ENCODE assay signal across 32 cellular contexts in genomic region chr2:173667014-173667413, GRCh38.
DNase-seq lines count a peak whose midpoint lies in the region; ATAC-seq, FAIRE-seq and TF ChIP-seq lines count a peak whose summit lies in the region.
"Had no signal": no experiment of that assay in that cellular context is flagged by ENCODE, and none has a peak within 500 bp of the region (broad histone marks: within the 10 kb centered on the region; RNA-seq: fewer than 3 reads in every experiment).

No MANE protein-coding gene starts in this region.

- intact Hi-C loops in activated CD4-positive, alpha-beta T cell treated with anti-CD3 and anti-CD28 coated beads for 36 hours (cut with DNase I, micrococcal nuclease), result no loop called here

- H3K9me3 ChIP-seq in hepatocyte (ENCODE audit: low read depth), result no peaks in the 10 kb centered on the region
- H3K9me3 ChIP-seq: psoas muscle, stomach, tibial artery had no signal

- H3K36me3 ChIP-seq in hepatocyte (replicated peaks; ENCODE audit: insufficient read depth, low read depth), result no peaks in the 10 kb centered on the region
- H3K36me3 ChIP-seq: stomach, tibial artery had no signal

- no peak overlapping the region for H3K4me2 ChIP-seq in hepatocyte
- H3K4me2 ChIP-seq: PC-9 had no signal

- no peak overlapping the region for H3K4me3 ChIP-seq in choroid plexus epithelial cell (ENCODE audit: low read depth, low read length)
- H3K4me3 ChIP-seq in hepatocyte, result no peak overlapping the region
- H3K4me3 ChIP-seq: PC-9, psoas muscle, stomach, tibial artery had no signal

- DNase-seq in NCI-H2227 treated with DMSO at 0.1 percent for 48 hours (lab: John Stamatoyannopoulos, UW), result peak; percentile 15
- no peak for DNase-seq in NCI-H2227 (lab: John Stamatoyannopoulos, UW; ENCODE audit: unreplicated experiment)
- DNase-seq in choroid plexus epithelial cell (ENCODE audit: low read depth), result peak; percentile 12
- DNase-seq in hepatocyte (ENCODE audit: low spot score), result peak; percentile 15
- DNase-seq in activated CD4-positive, alpha-beta T cell treated with anti-CD3 and anti-CD28 coated beads for 36 hours, result no peak
- no peak for DNase-seq in epidermal melanocyte (ENCODE audit: insufficient read length, low spot score)
- DNase-seq in frontal cortex (ENCODE audit: low spot score in 2 of 2), result no peak
- DNase-seq in naive thymus-derived CD8-positive, alpha-beta T cell, result no peak
- DNase-seq: 8988T; activated CD4-positive, alpha-beta T cell treated with anti-CD3 and anti-CD28 coated beads, Interleukin-2, amount 50 U/mL, for 48 hours; activated naive CD4-positive, alpha-beta T cell treated with Interleukin-2 at 50 U/mL for 16 hours; CD4-positive, CD25-positive, alpha-beta regulatory T cell; central memory CD4-positive, alpha-beta T cell; effector memory CD8-positive, alpha-beta T cell; glutamatergic neuron; GOT3; left ventricle myocardium superior; NCI-H1048; NCI-H2107; NK-92 treated with Interleukin-12 subunit alpha and Interleukin-12 subunit beta, amount 100 ng/mL, for 24 hours; nucleus accumbens; PC-9; psoas muscle; SHP77; stimulated activated CD4-positive, alpha-beta T cell treated with anti-CD3 and anti-CD28 coated beads, Interleukin-12 subunit alpha, Interleukin-12 subunit beta, amount 100 ng/mL, for 4 hours; stimulated activated CD4-positive, alpha-beta T cell treated with anti-CD3 and anti-CD28 coated beads, Interleukin-2, amount 100 ng/mL, for 48 hours; stomach; T-helper 17 cell; tibial artery had no signal

- no peaks in the 10 kb centered on the region for H3K4me1 ChIP-seq in hepatocyte (ENCODE audit: insufficient read depth)
- H3K4me1 ChIP-seq: psoas muscle, stomach, tibial artery had no signal

- no peaks in the 10 kb centered on the region for H3K9me2 ChIP-seq in hepatocyte (replicated peaks; ENCODE audit: insufficient read depth)

- no peak overlapping the region for H3K27ac Mint-ChIP-seq in activated CD4-positive, alpha-beta T cell treated with anti-CD3 and anti-CD28 coated beads for 36 hours
- H3K27ac Mint-ChIP-seq in naive thymus-derived CD8-positive, alpha-beta T cell, result no peak overlapping the region
- H3K27ac Mint-ChIP-seq: CD4-positive, CD25-positive, alpha-beta regulatory T cell; effector memory CD8-positive, alpha-beta T cell; T-helper 17 cell had no signal

- H3K36me3 Mint-ChIP-seq in activated CD4-positive, alpha-beta T cell treated with anti-CD3 and anti-CD28 coated beads for 36 hours (ENCODE audit: low read depth), result no peaks in the 10 kb centered on the region
- H3K36me3 Mint-ChIP-seq in naive thymus-derived CD8-positive, alpha-beta T cell, result no peaks in the 10 kb centered on the region
- H3K36me3 Mint-ChIP-seq: CD4-positive, CD25-positive, alpha-beta regulatory T cell had no signal

- H3K79me2 ChIP-seq in hepatocyte, result no peaks in the 10 kb centered on the region

- H3K9me3 Mint-ChIP-seq in activated CD4-positive, alpha-beta T cell treated with anti-CD3 and anti-CD28 coated beads for 36 hours (ENCODE audit: low read depth), result no peaks in the 10 kb centered on the region
- H3K9me3 Mint-ChIP-seq in naive thymus-derived CD8-positive, alpha-beta T cell, result peaks cover 0 to 2% (median 0%) of the 10 kb centered on the region in 9 donors
- H3K9me3 Mint-ChIP-seq: effector memory CD8-positive, alpha-beta T cell had no signal

- no peak overlapping the region for H3K4me3 Mint-ChIP-seq in activated CD4-positive, alpha-beta T cell treated with anti-CD3 and anti-CD28 coated beads for 36 hours
- no peak overlapping the region for H3K4me3 Mint-ChIP-seq in naive thymus-derived CD8-positive, alpha-beta T cell
- H3K4me3 Mint-ChIP-seq: CD4-positive, CD25-positive, alpha-beta regulatory T cell; effector memory CD8-positive, alpha-beta T cell; T-helper 17 cell had no signal

- no peaks in the 10 kb centered on the region for H3K4me1 Mint-ChIP-seq in activated CD4-positive, alpha-beta T cell treated with anti-CD3 and anti-CD28 coated beads for 36 hours
- H3K4me1 Mint-ChIP-seq in naive thymus-derived CD8-positive, alpha-beta T cell, result peaks cover 0 to 2% (median 0%) of the 10 kb centered on the region in 4 donors
- H3K4me1 Mint-ChIP-seq: CD4-positive, CD25-positive, alpha-beta regulatory T cell had no signal

- H3K27me3 Mint-ChIP-seq in activated CD4-positive, alpha-beta T cell treated with anti-CD3 and anti-CD28 coated beads for 36 hours, result peaks cover 22% of the 10 kb centered on the region
- H3K27me3 Mint-ChIP-seq in naive thymus-derived CD8-positive, alpha-beta T cell, result peaks cover 8 to 26% (median 11%) of the 10 kb centered on the region in 5 donors

- H4K20me1 ChIP-seq in hepatocyte (ENCODE audit: insufficient read depth, poor library complexity, severe bottlenecking), result no peaks in the 10 kb centered on the region

- TF ChIP-seq CTCF in choroid plexus epithelial cell (conservative IDR thresholded peaks at IDR 0.05; ENCODE audit: low read depth, low read length) (no peak), hepatocyte (IDR thresholded peaks at IDR 0.05; ENCODE audit: poor library complexity) (no peak)

- no peaks in the 10 kb centered on the region for H3K27me3 ChIP-seq in hepatocyte
- H3K27me3 ChIP-seq: stomach, tibial artery had no signal

- no peak overlapping the region for H2AFZ ChIP-seq in hepatocyte
- H2AFZ ChIP-seq: PC-9 had no signal

- ATAC-seq in activated CD4-positive, alpha-beta T cell treated with anti-CD3 and anti-CD28 coated beads for 36 hours, result no peak
- ATAC-seq in naive thymus-derived CD8-positive, alpha-beta T cell, result no peak
- ATAC-seq: activated CD4-positive, CD25-positive, alpha-beta regulatory T cell treated with anti-CD3 and anti-CD28 coated beads, Interleukin-2, amount 50 U/mL, for 24 hours; effector memory CD8-positive, alpha-beta T cell; left ventricle myocardium superior; psoas muscle; sciatic nerve; T-helper 17 cell had no signal

- WGBS in hepatocyte (ENCODE audit: low lambda C conversion rate, missing lambda C conversion rate), result 61% methylated on average over 3 of the region's 3 CpGs

- CTCF ChIA-PET in activated CD4-positive, alpha-beta T cell treated with anti-CD3 and anti-CD28 coated beads for 36 hours (lab: Charles Lee), result interaction anchor here (0.7 kb wide), 1 partner anchor 1367 kb away, joined by 3 read pairs; no protein-coding TSS in a partner anchor

- no peak overlapping the region for H3K27ac ChIP-seq in hepatocyte
- H3K27ac ChIP-seq: PC-9, psoas muscle, stomach, tibial artery had no signal

- POLR2A ChIA-PET in activated CD4-positive, alpha-beta T cell treated with anti-CD3 and anti-CD28 coated beads for 36 hours (lab: Charles Lee), result no interaction called here
- POLR2A ChIA-PET in naive thymus-derived CD8-positive, alpha-beta T cell (lab: Charles Lee), result no interaction called here

- FAIRE-seq in frontal cortex (lab: Jason Lieb, UNC), result no peak
- FAIRE-seq: D721Med had no signal

Comparison
In these comparisons a context has a peak if more than half of its experiments do, and no peak if none do; other contexts are left out.
1. DNase-seq: peak in NCI-H2227 treated with DMSO at 0.1 percent for 48 hours (single experiment), choroid plexus epithelial cell (single experiment) and hepatocyte (single experiment); none in NCI-H2227 (single experiment), activated CD4-positive, alpha-beta T cell treated with anti-CD3 and anti-CD28 coated beads for 36 hours (single experiment), epidermal melanocyte (single experiment), frontal cortex (0 of 2) and naive thymus-derived CD8-positive, alpha-beta T cell (0 of 10).